In genomic region chr5:154535535-154535934, GRCh38 we compare ENCODE assay signal across 35 cellular contexts. TPM values are rescaled to one million over a fixed set of nuclear protein-coding genes. Genes with fewer than 3 reads are reported as not detected.
"Had no signal": no experiment of that assay in that cellular context is flagged by ENCODE, and none has a peak within 500 bp of the region (broad histone marks: within the 10 kb centered on the region; RNA-seq: fewer than 3 reads in every experiment).

No MANE protein-coding gene starts in this region.

- H3K4me3 ChIP-seq: adrenal gland, body of pancreas, colonic mucosa had no signal

- H3K27me3 ChIP-seq: adrenal gland, body of pancreas, colonic mucosa had no signal

- DNase-seq: activated CD4-positive, alpha-beta memory T cell treated with anti-CD3 and anti-CD28 coated beads for 36 hours; activated CD4-positive, alpha-beta T cell treated with anti-CD3 and anti-CD28 coated beads for 36 hours; activated CD4-positive, alpha-beta T cell treated with anti-CD3 and anti-CD28 coated beads, Interleukin-2, amount 10 ng/mL, durations not matched to agents 24 days and 14 days; activated CD4-positive, CD25-positive, alpha-beta regulatory T cell; activated CD4-positive, CD25-positive, alpha-beta regulatory T cell treated with anti-CD3 and anti-CD28 coated beads, Interleukin-2, amount 50 U/mL, for 72 hours; activated CD8-positive, alpha-beta memory T cell treated with anti-CD3 and anti-CD28 coated beads, Interleukin-2, amount 10 ng/mL, durations not matched to agents 7 days and 5 days; activated CD8-positive, alpha-beta memory T cell treated with anti-CD3 and anti-CD28 coated beads, Interleukin-2, amount 50 U/mL, for 4 hours; activated CD8-positive, alpha-beta T cell treated with anti-CD3 and anti-CD28 coated beads, Interleukin-2, amount 10 ng/mL, durations not matched to agents 7 days and 5 days; activated effector memory CD4-positive, alpha-beta T cell treated with anti-CD3 and anti-CD28 coated beads, Interleukin-2, amount 50 U/mL, for 16 hours; activated naive CD4-positive, alpha-beta T cell treated with anti-CD3 and anti-CD28 coated beads for 36 hours; activated naive CD8-positive, alpha-beta T cell treated with anti-CD3 and anti-CD28 coated beads for 36 hours; activated naive CD8-positive, alpha-beta T cell treated with anti-CD3 and anti-CD28 coated beads, Interleukin-2, amount 50 U/mL, for 24 hours; activated T-cell treated with anti-CD3 and anti-CD28 coated beads, Interleukin-2, amount 50 U/mL, for 1 hour; activated T-cell treated with anti-CD3 and anti-CD28 coated beads, Interleukin-2, amount 50 U/mL, for 48 hours; adrenal gland; amygdala; aorta; body of pancreas; central memory CD4-positive, alpha-beta T cell; cerebellar nuclear complex; colonic mucosa; effector CD8-positive, alpha-beta T cell; foreskin fibroblast; head of caudate nucleus; T-helper 1 cell; T-helper 17 cell; T1000; WERI-Rb-1 had no signal

- H3K9me3 ChIP-seq: adrenal gland, body of pancreas, colonic mucosa had no signal

- H3K4me1 ChIP-seq: adrenal gland, body of pancreas, colonic mucosa had no signal

- H3K36me3 ChIP-seq: adrenal gland, colonic mucosa, WERI-Rb-1 had no signal

- H3K27ac ChIP-seq: adrenal gland, body of pancreas, colonic mucosa, epithelial cell of prostate, WERI-Rb-1 had no signal

- ATAC-seq: activated CD4-positive, alpha-beta T cell treated with anti-CD3 and anti-CD28 coated beads for 36 hours; activated CD8-positive, alpha-beta memory T cell treated with anti-CD3 and anti-CD28 coated beads, Interleukin-2, amount 10 ng/mL, durations not matched to agents 7 days and 5 days; activated CD8-positive, alpha-beta T cell treated with anti-CD3 and anti-CD28 coated beads, Interleukin-2, amount 10 ng/mL, durations not matched to agents 7 days and 5 days; activated naive CD8-positive, alpha-beta T cell treated with anti-CD3 and anti-CD28 coated beads, Interleukin-2, amount 50 U/mL, for 24 hours; body of pancreas; T-helper 17 cell had no signal

RNA-seq across cellular contexts. Expression of gene HAND1, which starts 57.5 kb away (rescaled TPM):
- total RNA-seq: activated CD4-positive, alpha-beta memory T cell treated with anti-CD3 and anti-CD28 coated beads for 36 hours; activated CD4-positive, alpha-beta T cell treated with anti-CD3 and anti-CD28 coated beads for 36 hours; activated CD4-positive, alpha-beta T cell treated with anti-CD3 and anti-CD28 coated beads, Interleukin-2, amount 10 ng/mL, durations not matched to agents 24 days and 14 days; activated CD8-positive, alpha-beta memory T cell treated with anti-CD3 and anti-CD28 coated beads for 36 hours; activated CD8-positive, alpha-beta memory T cell treated with anti-CD3 and anti-CD28 coated beads, Interleukin-2, amount 10 ng/mL, durations not matched to agents 7 days and 5 days; activated CD8-positive, alpha-beta T cell treated with anti-CD3 and anti-CD28 coated beads, Interleukin-2, amount 10 ng/mL, durations not matched to agents 7 days and 5 days; activated naive CD4-positive, alpha-beta T cell treated with anti-CD3 and anti-CD28 coated beads for 36 hours; activated naive CD8-positive, alpha-beta T cell treated with anti-CD3 and anti-CD28 coated beads for 36 hours; activated T-helper 1 cell treated with anti-CD3 and anti-CD28 coated beads, Interleukin-12 subunit alpha, Interleukin-12 subunit beta, Interleukin-2, Interleukin-4 antibody, amounts not matched to agents 30 ng/mL and 10 ng/mL and 1 ng/mL, durations not matched to agents 14 hours and 24 hours and 36 hours; activated T-helper 2 cell treated with anti-CD3 and anti-CD28 coated beads, Interferon-gamma antibody, Interleukin-2, Interleukin-4, amounts not matched to agents 10 μg/mL and 5 μg/mL and 100 μg/mL, durations not matched to agents 14 hours and 24 hours and 36 hours; aorta; body of pancreas; dermis microvascular lymphatic vessel endothelial cell; endothelial cell of umbilical vein; frontal cortex; T-helper 17 cell had no signal
